In genomic region chr3:128807186-128807830, GRCh38 we compare ENCODE assay signal across 18 cellular contexts.
DNase-seq lines count a peak whose midpoint lies in the region; ATAC-seq lines count a peak whose summit lies in the region.
"Had no signal": no experiment of that assay in that cellular context is flagged by ENCODE, and none has a peak within 500 bp of the region (broad histone marks: within the 10 kb centered on the region; RNA-seq: fewer than 3 reads in every experiment).

No MANE protein-coding gene starts in this region.

- H4K5ac ChIP-seq in mesendoderm (ENCODE audit: low read length): no peak overlapping the region

- no peak overlapping the region for H2BK120ac ChIP-seq in mesendoderm (ENCODE audit: low read depth, low read length)

- no peak overlapping the region for H3K4me3 ChIP-seq in mesendoderm (ENCODE audit: low read length)
- H3K4me3 ChIP-seq: gastroesophageal sphincter, HAP-1, SK-N-MC, stomach had no signal

- H3K4me3 Mint-ChIP-seq in activated naive CD4-positive, alpha-beta T cell treated with anti-CD3 and anti-CD28 coated beads, Interleukin-2, amount 50 U/mL, for 24 hours: no peak overlapping the region
- no peak overlapping the region for H3K4me3 Mint-ChIP-seq in T-helper 17 cell
- no peak overlapping the region for H3K4me3 Mint-ChIP-seq in stimulated activated effector memory CD8-positive, alpha-beta T cell treated with anti-CD3 and anti-CD28 coated beads, Interleukin-12 subunit alpha, Interleukin-12 subunit beta, amount 100 ng/mL, for 72 hours
- H3K4me3 Mint-ChIP-seq: memory B cell had no signal

- H3K27me3 ChIP-seq in mesendoderm (ENCODE audit: insufficient read depth, low read length, poor library complexity): no peaks in the 10 kb centered on the region
- H3K27me3 ChIP-seq: gastroesophageal sphincter, stomach had no signal

- no peaks in the 10 kb centered on the region for H3K4me1 ChIP-seq in mesendoderm (ENCODE audit: control insufficient read depth, low read depth, low read length)
- H3K4me1 ChIP-seq: HAP-1 had no signal

- H3K18ac ChIP-seq in mesendoderm (ENCODE audit: low read length): no peak overlapping the region

- H3K9me3 ChIP-seq in T-helper 17 cell (ENCODE audit: control insufficient read depth, low read length, poor library complexity, severe bottlenecking): no peaks in the 10 kb centered on the region
- H3K9me3 ChIP-seq: gastroesophageal sphincter, HAP-1, stomach had no signal

- H3K4me2 ChIP-seq in mesendoderm (ENCODE audit: low read length): no peak overlapping the region

- H3K79me1 ChIP-seq in mesendoderm (ENCODE audit: low read length): peaks cover 11% of the 10 kb centered on the region

- H3K27me3 Mint-ChIP-seq in activated naive CD4-positive, alpha-beta T cell treated with anti-CD3 and anti-CD28 coated beads, Interleukin-2, amount 50 U/mL, for 24 hours: no peaks in the 10 kb centered on the region
- H3K27me3 Mint-ChIP-seq in T-helper 17 cell: no peaks in the 10 kb centered on the region
- H3K27me3 Mint-ChIP-seq: memory B cell had no signal

- no peak overlapping the region for H3K27ac ChIP-seq in mesendoderm (ENCODE audit: low read depth, low read length)
- H3K27ac ChIP-seq: SK-N-MC had no signal

- WGBS in mesendoderm (ENCODE audit: extremely low coverage, insufficient coverage, low lambda C conversion rate): no CpG with 5 or more reads among the region's 9 CpGs

- peaks cover 71% of the 10 kb centered on the region for H3K4me1 Mint-ChIP-seq in activated naive CD4-positive, alpha-beta T cell treated with anti-CD3 and anti-CD28 coated beads, Interleukin-2, amount 50 U/mL, for 24 hours
- H3K4me1 Mint-ChIP-seq in T-helper 17 cell: peaks cover 35% of the 10 kb centered on the region
- H3K4me1 Mint-ChIP-seq in stimulated activated effector memory CD8-positive, alpha-beta T cell treated with anti-CD3 and anti-CD28 coated beads, Interleukin-12 subunit alpha, Interleukin-12 subunit beta, amount 100 ng/mL, for 72 hours: peaks cover 48% of the 10 kb centered on the region

- peaks cover 2% of the 10 kb centered on the region for H3K36me3 ChIP-seq in mesendoderm (ENCODE audit: control insufficient read depth, insufficient read depth, low read length)

- H2AK5ac ChIP-seq in mesendoderm (ENCODE audit: low read length): no peak overlapping the region

- H2BK5ac ChIP-seq in mesendoderm (ENCODE audit: low read length): no peak overlapping the region

- H2BK15ac ChIP-seq in mesendoderm (replicated peaks; ENCODE audit: low read depth): no peak overlapping the region

- peaks cover 36% of the 10 kb centered on the region for H3K36me3 Mint-ChIP-seq in activated naive CD4-positive, alpha-beta T cell treated with anti-CD3 and anti-CD28 coated beads, Interleukin-2, amount 50 U/mL, for 24 hours
- peaks cover 5% of the 10 kb centered on the region for H3K36me3 Mint-ChIP-seq in T-helper 17 cell (ENCODE audit: low read depth)
- peaks cover 75% of the 10 kb centered on the region for H3K36me3 Mint-ChIP-seq in stimulated activated effector memory CD8-positive, alpha-beta T cell treated with anti-CD3 and anti-CD28 coated beads, Interleukin-12 subunit alpha, Interleukin-12 subunit beta, amount 100 ng/mL, for 72 hours

- no peaks in the 10 kb centered on the region for H3K9me3 Mint-ChIP-seq in activated naive CD4-positive, alpha-beta T cell treated with anti-CD3 and anti-CD28 coated beads, Interleukin-2, amount 50 U/mL, for 24 hours
- no peaks in the 10 kb centered on the region for H3K9me3 Mint-ChIP-seq in stimulated activated effector memory CD8-positive, alpha-beta T cell treated with anti-CD3 and anti-CD28 coated beads, Interleukin-12 subunit alpha, Interleukin-12 subunit beta, amount 100 ng/mL, for 72 hours
- H3K9me3 Mint-ChIP-seq: memory B cell had no signal

- ATAC-seq in T-helper 17 cell: no peak
- peak; percentile 53 for ATAC-seq in esophagus mucosa
- ATAC-seq in stimulated activated effector memory CD8-positive, alpha-beta T cell treated with anti-CD3 and anti-CD28 coated beads, Interleukin-12 subunit alpha, Interleukin-12 subunit beta, amount 100 ng/mL, for 72 hours: no peak
- ATAC-seq: gastroesophageal sphincter, HepG2 had no signal

- H3K9ac ChIP-seq in mesendoderm (ENCODE audit: low read length): no peak overlapping the region

- H3K27ac Mint-ChIP-seq in activated naive CD4-positive, alpha-beta T cell treated with anti-CD3 and anti-CD28 coated beads, Interleukin-2, amount 50 U/mL, for 24 hours: peak overlapping the region; percentile 97
- H3K27ac Mint-ChIP-seq in T-helper 17 cell: peak overlapping the region; percentile 63
- peak overlapping the region; percentile 65 for H3K27ac Mint-ChIP-seq in stimulated activated effector memory CD8-positive, alpha-beta T cell treated with anti-CD3 and anti-CD28 coated beads, Interleukin-12 subunit alpha, Interleukin-12 subunit beta, amount 100 ng/mL, for 72 hours

- no peak overlapping the region for H3K23ac ChIP-seq in mesendoderm (ENCODE audit: low read length)

- H3K79me2 ChIP-seq in mesendoderm (ENCODE audit: control insufficient read depth, insufficient read depth, low read length): peaks cover 5% of the 10 kb centered on the region

- H3K56ac ChIP-seq in mesendoderm (ENCODE audit: low read length): no peak overlapping the region

- no peak overlapping the region for H3K4ac ChIP-seq in mesendoderm (ENCODE audit: low read depth, low read length)

- DNase-seq in activated naive CD4-positive, alpha-beta T cell (lab: John Stamatoyannopoulos, UW): no peak
- no peak for DNase-seq in T-helper 17 cell
- DNase-seq in stimulated activated effector memory CD8-positive, alpha-beta T cell treated with anti-CD3 and anti-CD28 coated beads, Interleukin-12 subunit alpha, Interleukin-12 subunit beta, amount 100 ng/mL, for 72 hours (ENCODE audit: low spot score in 2 of 2): no peak
- no peak for DNase-seq in SW480 (ENCODE audit: low spot score)
- no peak for DNase-seq in mesendoderm
- no peak for DNase-seq in medulla oblongata (ENCODE audit: extremely low spot score)
- DNase-seq: MM.1S, NCI-H187, NCI-H524 treated with DMSO at 0.1 percent for 48 hours, small intestine, stomach had no signal

- H4K8ac ChIP-seq in mesendoderm (ENCODE audit: low read depth, low read length): no peak overlapping the region
